ENCODE assay signal across 8 cellular contexts in genomic region chr2:210003394-210003793, GRCh38. TPM values are rescaled to one million over a fixed set of nuclear protein-coding genes. Genes with fewer than 3 reads are reported as not detected.
DNase-seq lines count a peak whose midpoint lies in the region; ATAC-seq, FAIRE-seq and TF ChIP-seq lines count a peak whose summit lies in the region.

No MANE protein-coding gene starts in this region.

- H3K4me3 Mint-ChIP-seq in activated naive CD8-positive, alpha-beta T cell treated with anti-CD3 and anti-CD28 coated beads, Interleukin-2, amount 10 ng/mL, durations not matched to agents 7 days and 5 days, result peak overlapping the region; percentile 98

- in situ Hi-C loops in HepG2 (cut with HindIII; ENCODE audit: extremely low pct_ligation_motif_present, low pct_unique_long_range_greater_than_20kb), result no loop called here

- H3K4me1 ChIP-seq in heart left ventricle, result peaks cover 8 to 59% (median 31%) of the 10 kb centered on the region in 12 donors
- peaks cover 57% of the 10 kb centered on the region for H3K4me1 ChIP-seq in HepG2 (ENCODE audit: insufficient read depth, low read length)
- H3K4me1 ChIP-seq in upper lobe of right lung, result peaks cover 32% of the 10 kb centered on the region

- H3K9me3 ChIP-seq in heart left ventricle, result no peaks in the 10 kb centered on the region
- H3K9me3 ChIP-seq in HepG2 (ENCODE audit: low read length), result no peaks in the 10 kb centered on the region
- H3K9me3 ChIP-seq in upper lobe of right lung, result no peaks in the 10 kb centered on the region

- BruUV-seq in HepG2 (replicated peaks; lab: Mats Ljungman, UMichigan), result no TSS peak

- H2AFZ ChIP-seq in HepG2 (ENCODE audit: low read length), result no peak overlapping the region

- peak overlapping the region; percentile 83 for H3K9ac ChIP-seq in HepG2 (ENCODE audit: insufficient read depth, low read depth, low read length)

- TF ChIP-seq CTCF in heart left ventricle (IDR thresholded peaks at IDR 0.05), result no peak
- no peak for TF ChIP-seq CTCF in HepG2 (CRISPR knock-in tag; IDR thresholded peaks at IDR 0.05)
- no peak for TF ChIP-seq CTCF in upper lobe of right lung (IDR thresholded peaks at IDR 0.05)

- peaks cover 58% of the 10 kb centered on the region for H3K79me2 ChIP-seq in HepG2 (ENCODE audit: insufficient read depth, low read length)

- FAIRE-seq in HepG2 (lab: Jason Lieb, UNC) (no peak), urothelium cell line (lab: Jason Lieb, UNC) (no peak)

- peak overlapping the region; percentile 86 for H3K4me2 ChIP-seq in HepG2 (ENCODE audit: low read depth, low read length)

- intact Hi-C loops in heart left ventricle (cut with DNase I), result loop anchor here in 7 of 10 donors (2.0 to 5.0 kb wide), 4 partner anchors 167 to 174 kb away; partner anchors contain the start of gene KANSL1L (in 5 of the 7)
- intact Hi-C loops in cardiac septum (cut with DNase I), result no loop called here
- intact Hi-C loops in HepG2 (cut with micrococcal nuclease; ENCODE audit: unreplicated experiment), result no loop called here
- intact Hi-C loops in upper lobe of right lung (cut with DNase I), result no loop called here

- TF ChIP-seq POLR2A in heart left ventricle (IDR thresholded peaks at IDR 0.05), result no peak
- no peak for TF ChIP-seq POLR2A in HepG2 (IDR thresholded peaks at IDR 0.05; ENCODE audit: insufficient read depth in 1 of 2, low read depth in 2 of 2, low read length in 2 of 2)

- H3K27ac Mint-ChIP-seq in activated naive CD8-positive, alpha-beta T cell treated with anti-CD3 and anti-CD28 coated beads, Interleukin-2, amount 10 ng/mL, durations not matched to agents 7 days and 5 days, result peak overlapping the region; percentile 92

- H3K4me1 Mint-ChIP-seq in activated naive CD8-positive, alpha-beta T cell treated with anti-CD3 and anti-CD28 coated beads, Interleukin-2, amount 10 ng/mL, durations not matched to agents 7 days and 5 days, result peaks cover 53% of the 10 kb centered on the region

- no peak for ATAC-seq in heart left ventricle
- ATAC-seq in activated naive CD8-positive, alpha-beta T cell treated with anti-CD3 and anti-CD28 coated beads, Interleukin-2, amount 10 ng/mL, durations not matched to agents 7 days and 5 days (ENCODE audit: low read depth), result no peak
- no peak for ATAC-seq in HepG2
- no peak for ATAC-seq in upper lobe of right lung
- no peak for ATAC-seq in HG03378 (IDR thresholded peaks at IDR 0.05; ENCODE audit: unreplicated experiment)

- POLR2A ChIA-PET in activated naive CD8-positive, alpha-beta T cell treated with anti-CD3 and anti-CD28 coated beads, Interleukin-2, amount 10 ng/mL, durations not matched to agents 7 days and 5 days (lab: Charles Lee), result no interaction called here
- POLR2A ChIA-PET in HepG2 (lab: Yijun Ruan, JAX), result interaction anchor here (0.8 kb wide), 1 partner anchor 187 kb away, joined by 3 read pairs; no protein-coding TSS in a partner anchor

- H4K20me1 ChIP-seq in HepG2 (ENCODE audit: insufficient read depth, low read length), result peaks cover 23% of the 10 kb centered on the region

- no peak for DNase-seq in heart left ventricle
- DNase-seq in cardiac septum (ENCODE audit: low spot score), result no peak
- DNase-seq in activated naive CD8-positive, alpha-beta T cell treated with anti-CD3 and anti-CD28 coated beads, Interleukin-2, amount 10 ng/mL, durations not matched to agents 7 days and 5 days, result no peak
- DNase-seq in HepG2 (ENCODE audit: low spot score), result no peak
- DNase-seq in upper lobe of right lung, result no peak
- DNase-seq in urothelium cell line (ENCODE audit: low spot score), result no peak
- DNase-seq in KG1 (lab: John Stamatoyannopoulos, UW), result no peak

- 29 to 64% (median 50%) methylated on average over 1 of the region's 1 CpG for WGBS in heart left ventricle, 4 donors
- WGBS in HepG2 (ENCODE audit: low lambda C conversion rate), result 3% methylated on average over 1 of the region's 1 CpG

- H3K27me3 ChIP-seq in heart left ventricle (no peaks in the 10 kb centered on the region), HepG2 (ENCODE audit: control insufficient read depth in 1 of 2, insufficient read depth in 2 of 2, low read length in 2 of 2) (no peaks in the 10 kb centered on the region; a peak in 1 of 5 replicates), upper lobe of right lung (no peaks in the 10 kb centered on the region)

- TF ChIP-seq EP300 in HepG2 (IDR thresholded peaks at IDR 0.05; ENCODE audit: low read depth in 2 of 2, low read length in 2 of 2) (no peak), HepG2 (CRISPR knock-in tag; IDR thresholded peaks at IDR 0.05; ENCODE audit: borderline replicate concordance) (no peak)

- H3K27ac ChIP-seq in heart left ventricle, result peak overlapping the region in 2 of 12 donors; percentile 86 to 93
- H3K27ac ChIP-seq in HepG2 (ENCODE audit: extremely low read length, insufficient read depth, low read length), result peak overlapping the region; percentile 4
- H3K27ac ChIP-seq in upper lobe of right lung, result peak overlapping the region; percentile 80

- no peaks in the 10 kb centered on the region for H3K27me3 Mint-ChIP-seq in activated naive CD8-positive, alpha-beta T cell treated with anti-CD3 and anti-CD28 coated beads, Interleukin-2, amount 10 ng/mL, durations not matched to agents 7 days and 5 days

- TF ChIP-seq RAD21 in HepG2 (CRISPR knock-in tag; IDR thresholded peaks at IDR 0.05), result no peak

- peaks cover 2% of the 10 kb centered on the region for H3K9me3 Mint-ChIP-seq in activated naive CD8-positive, alpha-beta T cell treated with anti-CD3 and anti-CD28 coated beads, Interleukin-2, amount 10 ng/mL, durations not matched to agents 7 days and 5 days

- peaks cover 18% of the 10 kb centered on the region for H3K36me3 Mint-ChIP-seq in activated naive CD8-positive, alpha-beta T cell treated with anti-CD3 and anti-CD28 coated beads, Interleukin-2, amount 10 ng/mL, durations not matched to agents 7 days and 5 days

- H3K4me3 ChIP-seq in heart left ventricle (peak overlapping the region; percentile 81 to 98 (median 92)), HepG2 (replicated peaks in 1 of 3; ENCODE audit: insufficient read depth in 1 of 3, low read depth in 2 of 3, low read length in 3 of 3) (peak overlapping the region; percentile 90 to 97 (median 94)), upper lobe of right lung (peak overlapping the region; percentile 99)

- CTCF ChIA-PET in HepG2 (lab: Yijun Ruan, JAX; ENCODE audit: low intra/inter-chr PET ratio, low total read pairs), result no interaction called here

- peaks cover 0 to 11% (median 0%) of the 10 kb centered on the region in 9 donors for H3K36me3 ChIP-seq in heart left ventricle
- H3K36me3 ChIP-seq in HepG2 (replicated peaks in 1 of 2; ENCODE audit: control insufficient read depth in 1 of 2, insufficient read depth in 2 of 2, low read length in 2 of 2), result peaks cover 0 to 9% of the 10 kb centered on the region in 2 experiments; a peak in 4 of 5 replicates
- no peaks in the 10 kb centered on the region for H3K36me3 ChIP-seq in upper lobe of right lung

TF ChIP-seq in HepG2, 621 proteins besides CTCF, POLR2A, EP300 and RAD21 (continues in another document):
- TF ChIP-seq FOXC1 (CRISPR knock-in tag; IDR thresholded peaks at IDR 0.05; ENCODE audit: borderline replicate concordance), result no peak
- TF ChIP-seq ZSCAN29 (CRISPR knock-in tag; conservative IDR thresholded peaks at IDR 0.05), result no peak
- no peak for TF ChIP-seq THAP8 (CRISPR knock-in tag; IDR thresholded peaks at IDR 0.05; ENCODE audit: borderline replicate concordance)
- no peak for TF ChIP-seq ZNF234 (CRISPR knock-in tag; conservative IDR thresholded peaks at IDR 0.05)
- 0 out of 2 replicates have a peak, but pooled peaks have one; percentile 26 for TF ChIP-seq SIN3A (IDR thresholded peaks at IDR 0.05; ENCODE audit: borderline replicate concordance, low read depth, low read length)
- no peak for TF ChIP-seq MTF2 (CRISPR knock-in tag; IDR thresholded peaks at IDR 0.05; ENCODE audit: borderline replicate concordance)

RNA-seq across cellular contexts. Expression of gene RPE, which starts 1.0 kb away (rescaled TPM):
- total RNA-seq in heart left ventricle (10 to 100 TPM; 10.7 to 29.8 (median 17.0) TPM), cardiac septum (20.2 TPM), HepG2 (2016; rRNA removed; fragmentation: Illumina TruSeq; extraction: Trizol) (107 and 166 TPM in 2 replicates), upper lobe of right lung (47.7 TPM)
- polyA plus RNA-seq in heart left ventricle (10 to 100 TPM in 1 of 2 donors, 1 to 10 TPM in 1; 5.8 to 19.0 TPM), HepG2 (2011; rRNA removed) (57.4 and 72.3 TPM in 2 replicates)
- 10 to 100 TPM; 43.2 to 46.2 TPM for total RNA-seq in activated naive CD8-positive, alpha-beta T cell treated with anti-CD3 and anti-CD28 coated beads, Interleukin-2, amount 10 ng/mL, durations not matched to agents 7 days and 5 days
- 20.8 and 22.3 TPM in 2 replicates for total RNA-seq in HepG2 (2016; cell fraction: cytosol; rRNA removed; fragmentation: Illumina TruSeq; extraction: Trizol; ENCODE audit: low read depth)
- total RNA-seq in HepG2 (2016; cell fraction: insoluble cytoplasmic fraction; rRNA removed; fragmentation: Illumina TruSeq; extraction: Trizol), result 106 and 176 TPM in 2 replicates
- total RNA-seq in HepG2 (2016; cell fraction: membrane; rRNA removed; fragmentation: Illumina TruSeq; extraction: Trizol), result 36.7 and 40.7 TPM in 2 replicates
- 73.3 and 74.7 TPM in 2 replicates for total RNA-seq in HepG2 (2016; cell fraction: nucleus; rRNA removed; fragmentation: Illumina TruSeq; extraction: Trizol)
- polyA plus RNA-seq in HepG2 (2011; cell fraction: cytosol; rRNA removed), result 102 and 104 TPM in 2 replicates
- 59.9 and 66.9 TPM in 2 replicates for polyA plus RNA-seq in HepG2 (2011; cell fraction: nucleus; rRNA removed)
- 49.0 and 56.7 TPM in 2 replicates for polyA plus RNA-seq in HepG2 (2012)
- polyA plus RNA-seq in HepG2 (2016; cell fraction: cytosol; fragmentation: Illumina TruSeq; extraction: Trizol; ENCODE audit: low read depth), result 8.1 and 8.6 TPM in 2 replicates
- 128 and 145 TPM in 2 replicates for polyA plus RNA-seq in HepG2 (2016; cell fraction: insoluble cytoplasmic fraction; fragmentation: Illumina TruSeq; extraction: Trizol; ENCODE audit: low read depth)
- 17.3 and 17.8 TPM in 2 replicates for polyA plus RNA-seq in HepG2 (2016; cell fraction: membrane; fragmentation: Illumina TruSeq; extraction: Trizol; ENCODE audit: low read depth)
- polyA plus RNA-seq in HepG2 (2016; cell fraction: nucleus; fragmentation: Illumina TruSeq; extraction: Trizol; ENCODE audit: insufficient read depth, low read depth), result 52.3 and 52.5 TPM in 2 replicates
- 139 and 168 TPM in 2 replicates for polyA minus RNA-seq in HepG2 (2011; rRNA and poly(A)+ RNA removed; ENCODE audit: low replicate concordance)
- polyA minus RNA-seq in HepG2 (2011; cell fraction: cytosol; rRNA and poly(A)+ RNA removed), result 60.4 and 61.1 TPM in 2 replicates
- 117 and 157 TPM in 2 replicates for polyA minus RNA-seq in HepG2 (2011; cell fraction: nucleus; rRNA and poly(A)+ RNA removed)

Comparison
In these comparisons a context has a peak if more than half of its experiments do, and no peak if none do; other contexts are left out.
1. intact Hi-C loops: an anchor here in heart left ventricle (2.0 to 5.0 kb wide); none called in cardiac septum, HepG2 and upper lobe of right lung.